9 cellular contexts compared by ENCODE assay signal in the genomic region with DNA sequence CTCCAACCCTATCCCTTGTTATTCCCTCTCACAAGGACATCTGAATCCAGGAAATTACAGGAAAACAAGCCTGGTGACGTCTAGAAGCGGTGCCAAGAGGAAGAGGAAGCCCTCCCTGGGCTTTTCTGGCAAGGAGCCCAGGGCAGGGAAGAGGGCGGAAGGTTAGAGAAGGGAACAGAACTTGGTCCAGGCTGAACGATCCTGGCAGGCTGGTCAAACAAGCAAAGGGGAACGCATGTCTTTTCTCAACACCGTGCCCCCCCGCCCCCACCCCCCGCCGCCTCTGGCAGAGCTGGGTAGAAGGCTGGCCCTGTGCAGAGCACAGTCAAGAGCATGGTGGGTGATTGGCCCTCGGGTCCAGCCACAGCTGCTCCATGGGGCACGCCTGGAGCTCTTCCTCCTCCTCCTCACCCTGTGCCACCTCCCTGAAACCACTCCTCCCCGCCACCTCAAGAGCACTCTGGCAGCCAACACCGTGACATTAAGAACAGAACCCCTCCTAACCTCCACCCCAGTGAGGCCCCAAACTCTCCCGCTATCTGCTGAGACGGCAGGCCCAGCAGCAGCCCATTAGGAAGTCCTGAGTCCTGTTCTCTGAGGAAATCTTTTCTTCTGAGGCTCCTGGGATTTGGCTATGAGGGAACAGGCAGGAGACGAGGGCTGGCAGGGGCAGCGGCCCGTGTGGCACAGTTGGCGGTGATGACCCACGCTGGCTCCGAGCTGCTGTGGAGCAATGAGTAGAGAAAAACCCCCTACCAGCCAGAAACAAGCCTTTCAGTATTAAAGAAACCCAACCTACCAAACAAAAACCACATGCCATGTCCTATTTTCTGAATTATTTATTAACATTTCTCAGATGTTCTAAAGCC. TPM values are rescaled to one million over a fixed set of nuclear protein-coding genes. Genes with fewer than 3 reads are reported as not detected.
DNase-seq lines count a peak whose midpoint lies in the region; ATAC-seq and TF ChIP-seq lines count a peak whose summit lies in the region.
"Had no signal": no experiment of that assay in that cellular context is flagged by ENCODE, and none has a peak within 500 bp of the region (broad histone marks: within the 10 kb centered on the region; RNA-seq: fewer than 3 reads in every experiment).

No MANE protein-coding gene starts in this region.

- peaks cover 0 to 4% (median 2%) of the 10 kb centered on the region in 3 donors for H3K27me3 Mint-ChIP-seq in CD14-positive monocyte (ENCODE audit: low read depth in 3 of 3)
- H3K27me3 Mint-ChIP-seq in naive thymus-derived CD8-positive, alpha-beta T cell: no peaks in the 10 kb centered on the region

- H3K4me1 ChIP-seq in smooth muscle cell (ENCODE audit: low read depth): no peaks in the 10 kb centered on the region

- no peaks in the 10 kb centered on the region for H3K27me3 ChIP-seq in WERI-Rb-1 (ENCODE audit: insufficient read depth, low read depth, severe bottlenecking)
- no peaks in the 10 kb centered on the region for H3K27me3 ChIP-seq in smooth muscle cell (ENCODE audit: low read depth)

- no peak for ATAC-seq in naive thymus-derived CD8-positive, alpha-beta T cell

- POLR2A ChIA-PET in naive thymus-derived CD8-positive, alpha-beta T cell (lab: Charles Lee): no interaction called here

- H2AFZ ChIP-seq in smooth muscle cell (ENCODE audit: low read depth): no peak overlapping the region

- H3K4me3 Mint-ChIP-seq in CD14-positive monocyte: peak overlapping the region; percentile 61 to 86
- no peak overlapping the region for H3K4me3 Mint-ChIP-seq in naive thymus-derived CD8-positive, alpha-beta T cell

- peaks cover 10 to 19% of the 10 kb centered on the region in 2 donors for H3K36me3 Mint-ChIP-seq in CD14-positive monocyte
- H3K36me3 Mint-ChIP-seq in naive thymus-derived CD8-positive, alpha-beta T cell: no peaks in the 10 kb centered on the region

- TF ChIP-seq CTCF in CD14-positive monocyte (IDR thresholded peaks at IDR 0.05): no peak
- TF ChIP-seq CTCF in WERI-Rb-1 (IDR thresholded peaks at IDR 0.05; ENCODE audit: low read depth, low read length): no peak
- TF ChIP-seq CTCF in smooth muscle cell (IDR thresholded peaks at IDR 0.05; ENCODE audit: borderline replicate concordance, insufficient read depth, poor library complexity, severe bottlenecking): no peak

- 86% methylated on average over 16 of the region's 21 CpGs for WGBS in smooth muscle cell (ENCODE audit: low lambda C conversion rate)

- H3K36me3 ChIP-seq in WERI-Rb-1 (peaks cover 6% of the 10 kb centered on the region), smooth muscle cell (ENCODE audit: low read depth) (no peaks in the 10 kb centered on the region)

- H4K20me1 ChIP-seq in smooth muscle cell (ENCODE audit: low read depth): no peaks in the 10 kb centered on the region

- intact Hi-C loops in CD14-positive monocyte (cut with micrococcal nuclease): loop anchor here (2.0 to 10.0 kb wide), 4 partner anchors 43 to 551 kb away; partner anchors contain the start of gene GFOD2 (in 1 of the 2)

- H3K27ac Mint-ChIP-seq in CD14-positive monocyte: peak overlapping the region; percentile 80 to 94 (median 90)
- H3K27ac Mint-ChIP-seq in naive thymus-derived CD8-positive, alpha-beta T cell: peak overlapping the region in 7 of 10 donors; percentile 28 to 88 (median 73)

- H3K9ac ChIP-seq in smooth muscle cell (ENCODE audit: low read depth): no peak overlapping the region

- peak; percentile 68 for DNase-seq in CD14-positive monocyte (ENCODE audit: low spot score)
- peak; percentile 47 for DNase-seq in NCI-H2029 (lab: John Stamatoyannopoulos, UW)
- peak; percentile 87 to 90 for DNase-seq in dermis microvascular lymphatic vessel endothelial cell (ENCODE audit: low read depth in 2 of 2)
- DNase-seq in naive thymus-derived CD8-positive, alpha-beta T cell: peak in 1 of 10 donors; percentile 55
- no peak for DNase-seq in HPDE6-E6E7 (ENCODE audit: extremely low spot score)
- no peak for DNase-seq in WERI-Rb-1
- DNase-seq in activated CD4-positive, alpha-beta T cell treated with anti-CD3 and anti-CD28 coated beads, Interleukin-2, amount 50 U/mL, for 4 hours: no peak
- DNase-seq in smooth muscle cell (lab: John Stamatoyannopoulos, UW; ENCODE audit: unreplicated experiment): no peak
- DNase-seq: NCI-H1048 had no signal

- H3K79me2 ChIP-seq in smooth muscle cell (ENCODE audit: low read depth): no peaks in the 10 kb centered on the region

- no peak overlapping the region for H3K27ac ChIP-seq in WERI-Rb-1
- no peak overlapping the region for H3K27ac ChIP-seq in smooth muscle cell (ENCODE audit: low read depth)

- no peaks in the 10 kb centered on the region for H3K9me3 ChIP-seq in WERI-Rb-1 (ENCODE audit: severe bottlenecking)
- H3K9me3 ChIP-seq in smooth muscle cell (replicated peaks; ENCODE audit: low read depth): no peaks in the 10 kb centered on the region

- no peaks in the 10 kb centered on the region for H3F3A ChIP-seq in smooth muscle cell (ENCODE audit: low read depth)

- peaks cover 34% of the 10 kb centered on the region for H3K4me1 Mint-ChIP-seq in CD14-positive monocyte
- peaks cover 0 to 14% (median 5%) of the 10 kb centered on the region in 4 donors for H3K4me1 Mint-ChIP-seq in naive thymus-derived CD8-positive, alpha-beta T cell

- no peaks in the 10 kb centered on the region for H3K9me3 Mint-ChIP-seq in CD14-positive monocyte
- no peaks in the 10 kb centered on the region for H3K9me3 Mint-ChIP-seq in naive thymus-derived CD8-positive, alpha-beta T cell

- H3K4me3 ChIP-seq in WERI-Rb-1 (ENCODE audit: low read depth, low read length) (no peak overlapping the region), smooth muscle cell (no peak overlapping the region)

- H3K4me2 ChIP-seq in smooth muscle cell: no peak overlapping the region

RNA-seq across cellular contexts. Expression of gene C16orf86, which starts 7.3 kb away (rescaled TPM):
- polyA plus RNA-seq in CD14-positive monocyte (1 to 10 TPM; 4.1 to 4.6 TPM), smooth muscle cell (3.9 and 8.5 TPM in 2 replicates)
- total RNA-seq in dermis microvascular lymphatic vessel endothelial cell (3.2 and 3.3 TPM in 2 replicates), smooth muscle cell (3.4 and 6.9 TPM in 2 replicates)
- 1 to 10 TPM; 4.7 to 6.1 TPM for total RNA-seq in naive thymus-derived CD8-positive, alpha-beta T cell
- 1 to 10 TPM; 4.3 to 5.1 (median 4.3) TPM for polyA plus RNA-seq in naive thymus-derived CD8-positive, alpha-beta T cell

RNA-seq across cellular contexts. Expression of gene ENKD1, which starts 7.4 kb away (rescaled TPM):
- polyA plus RNA-seq in CD14-positive monocyte (1 to 10 TPM in 1 of 2 donors, under 1 TPM in 1; 0.92 to 3.2 TPM), smooth muscle cell (14.2 and 19.0 TPM in 2 replicates)
- total RNA-seq in dermis microvascular lymphatic vessel endothelial cell (11.4 and 12.9 TPM in 2 replicates), smooth muscle cell (8.2 and 9.8 TPM in 2 replicates)
- 1 to 10 TPM; 7.5 to 8.4 TPM for total RNA-seq in naive thymus-derived CD8-positive, alpha-beta T cell
- 1 to 10 TPM; 1.5 to 2.8 (median 1.6) TPM for polyA plus RNA-seq in naive thymus-derived CD8-positive, alpha-beta T cell

RNA-seq across cellular contexts. Expression of gene PARD6A, which starts 13.2 kb away (rescaled TPM):
- polyA plus RNA-seq in CD14-positive monocyte (1 to 10 TPM; 6.1 to 6.9 TPM), smooth muscle cell (0.58 and 2.0 TPM in 2 replicates)
- total RNA-seq in dermis microvascular lymphatic vessel endothelial cell (2.0 and 2.3 TPM in 2 replicates), smooth muscle cell (0.36 TPM in 1 of 2 replicates, not detected in the other)
- 1 to 10 TPM; 4.3 to 6.0 TPM for total RNA-seq in naive thymus-derived CD8-positive, alpha-beta T cell
- polyA plus RNA-seq in naive thymus-derived CD8-positive, alpha-beta T cell: 10 to 100 TPM; 10.6 to 13.3 (median 11.2) TPM

RNA-seq across cellular contexts. Expression of gene ACD, which starts 13.9 kb away (rescaled TPM):
- polyA plus RNA-seq in CD14-positive monocyte (10 to 100 TPM; 11.8 to 14.9 TPM), smooth muscle cell (31.7 and 45.2 TPM in 2 replicates)
- total RNA-seq in dermis microvascular lymphatic vessel endothelial cell (10.5 and 11.4 TPM in 2 replicates), smooth muscle cell (16.5 and 21.9 TPM in 2 replicates)
- total RNA-seq in naive thymus-derived CD8-positive, alpha-beta T cell: 10 to 100 TPM; 41.8 to 46.6 TPM
- polyA plus RNA-seq in naive thymus-derived CD8-positive, alpha-beta T cell: 10 to 100 TPM; 24.6 to 38.1 (median 28.2) TPM

RNA-seq across cellular contexts. Expression of gene CARMIL2, which starts 29.0 kb away (rescaled TPM):
- polyA plus RNA-seq in CD14-positive monocyte (under 1 TPM in 1 of 2 donors, not detected in 1; 0.30 TPM), smooth muscle cell (1.2 and 1.9 TPM in 2 replicates)
- total RNA-seq in dermis microvascular lymphatic vessel endothelial cell (0.26 and 0.63 TPM in 2 replicates), smooth muscle cell (0.18 and 0.76 TPM in 2 replicates)
- total RNA-seq in naive thymus-derived CD8-positive, alpha-beta T cell: 100 to 1,000 TPM; 184 to 189 TPM
- polyA plus RNA-seq in naive thymus-derived CD8-positive, alpha-beta T cell: 10 to 100 TPM; 12.8 to 28.7 (median 13.3) TPM

Comparison
In these comparisons a context has a peak if more than half of its experiments do, and no peak if none do; other contexts are left out.
1. DNase-seq: peak in CD14-positive monocyte (single experiment), NCI-H2029 (single experiment) and dermis microvascular lymphatic vessel endothelial cell (2 of 2); none in HPDE6-E6E7 (single experiment), WERI-Rb-1 (single experiment), activated CD4-positive, alpha-beta T cell treated with anti-CD3 and anti-CD28 coated beads, Interleukin-2, amount 50 U/mL, for 4 hours (0 of 2) and smooth muscle cell (single experiment).
2. H3K4me3 Mint-ChIP-seq: peak in CD14-positive monocyte (2 of 2); none in naive thymus-derived CD8-positive, alpha-beta T cell (0 of 10).